15 cellular contexts compared by ENCODE assay signal in the genomic region with DNA sequence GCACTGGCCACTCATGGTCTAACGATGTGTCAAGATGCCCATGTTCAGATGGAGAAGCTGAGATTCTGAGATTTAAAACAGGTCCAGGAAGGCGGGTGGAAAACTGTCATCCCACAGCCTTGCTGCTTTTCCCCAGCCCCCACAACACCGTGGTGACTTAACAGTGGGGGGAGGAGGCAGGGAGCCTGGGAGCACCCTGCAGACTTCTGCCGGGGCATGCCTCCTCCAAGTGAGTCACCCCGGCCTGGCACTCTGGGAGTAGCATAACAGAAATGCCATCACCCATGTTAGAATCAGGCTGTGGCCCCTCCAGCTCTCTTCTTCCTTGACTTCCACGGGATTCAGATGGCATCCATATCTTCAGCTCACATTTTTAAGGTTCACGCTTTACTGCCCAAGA.
"Had no signal": no experiment of that assay in that cellular context is flagged by ENCODE, and none has a peak within 500 bp of the region (broad histone marks: within the 10 kb centered on the region; RNA-seq: fewer than 3 reads in every experiment).

No MANE protein-coding gene starts in this region.

- H3K9me3 ChIP-seq: gastroesophageal sphincter, left lung, mucosa of descending colon, pancreas, thoracic aorta had no signal

- H3K27me3 Mint-ChIP-seq: activated naive CD8-positive, alpha-beta T cell treated with anti-CD3 and anti-CD28 coated beads, Interleukin-2, amount 10 ng/mL, durations not matched to agents 7 days and 5 days; effector memory CD8-positive, alpha-beta T cell had no signal

- H3K4me3 Mint-ChIP-seq: activated naive CD8-positive, alpha-beta T cell treated with anti-CD3 and anti-CD28 coated beads, Interleukin-2, amount 10 ng/mL, durations not matched to agents 7 days and 5 days; activated T-helper 1 cell treated with anti-CD3 and anti-CD28 coated beads, Interleukin-12 subunit alpha, Interleukin-12 subunit beta, Interleukin-2, Interleukin-4 antibody, amounts not matched to agents 30 ng/mL and 10 ng/mL and 1 ng/mL, durations not matched to agents 14 hours and 24 hours and 36 hours; effector memory CD8-positive, alpha-beta T cell; naive thymus-derived CD4-positive, alpha-beta T cell had no signal

- H3K36me3 ChIP-seq: gastroesophageal sphincter, left lung, pancreas, thoracic aorta had no signal

- H3K4me1 Mint-ChIP-seq: activated naive CD8-positive, alpha-beta T cell treated with anti-CD3 and anti-CD28 coated beads, Interleukin-2, amount 10 ng/mL, durations not matched to agents 7 days and 5 days; naive thymus-derived CD4-positive, alpha-beta T cell had no signal

- H3K9me3 Mint-ChIP-seq: activated T-helper 1 cell treated with anti-CD3 and anti-CD28 coated beads, Interleukin-12 subunit alpha, Interleukin-12 subunit beta, Interleukin-2, Interleukin-4 antibody, amounts not matched to agents 30 ng/mL and 10 ng/mL and 1 ng/mL, durations not matched to agents 14 hours and 24 hours and 36 hours had no signal

- H3K4me3 ChIP-seq: gastroesophageal sphincter, left lung, mucosa of descending colon, pancreas, thoracic aorta had no signal

- H3K4me1 ChIP-seq: gastroesophageal sphincter, left lung, pancreas had no signal

- H3K27ac ChIP-seq: gastroesophageal sphincter, left lung, pancreas, thoracic aorta had no signal

- H3K27ac Mint-ChIP-seq: activated naive CD8-positive, alpha-beta T cell treated with anti-CD3 and anti-CD28 coated beads, Interleukin-2, amount 10 ng/mL, durations not matched to agents 7 days and 5 days; activated T-helper 1 cell treated with anti-CD3 and anti-CD28 coated beads, Interleukin-12 subunit alpha, Interleukin-12 subunit beta, Interleukin-2, Interleukin-4 antibody, amounts not matched to agents 30 ng/mL and 10 ng/mL and 1 ng/mL, durations not matched to agents 14 hours and 24 hours and 36 hours; effector memory CD8-positive, alpha-beta T cell; naive thymus-derived CD4-positive, alpha-beta T cell had no signal

- DNase-seq: activated CD4-positive, alpha-beta T cell treated with anti-CD3 and anti-CD28 coated beads, Interleukin-2, amount 50 U/mL, for 1 hour; activated naive CD8-positive, alpha-beta T cell treated with anti-CD3 and anti-CD28 coated beads, Interleukin-2, amount 10 ng/mL, durations not matched to agents 7 days and 5 days; anterior cingulate cortex; dermis blood vessel endothelial cell; effector memory CD8-positive, alpha-beta T cell; left lung; mucosa of descending colon; naive thymus-derived CD4-positive, alpha-beta T cell; pancreas; stimulated activated CD4-positive, alpha-beta T cell treated with anti-CD3 and anti-CD28 coated beads, Interleukin-12 subunit alpha, Interleukin-12 subunit beta, amount 100 ng/mL, for 4 hours; stimulated activated CD4-positive, alpha-beta T cell treated with anti-CD3 and anti-CD28 coated beads, Interleukin-2, amount 100 ng/mL, for 24 hours had no signal

- ATAC-seq: activated CD4-positive, CD25-positive, alpha-beta regulatory T cell treated with anti-CD3 and anti-CD28 coated beads, Interleukin-2, amount 50 U/mL, for 24 hours; effector memory CD8-positive, alpha-beta T cell; gastroesophageal sphincter; left lung; mucosa of descending colon; naive thymus-derived CD4-positive, alpha-beta T cell; pancreas had no signal

- H3K27me3 ChIP-seq: pancreas had no signal

- H3K36me3 Mint-ChIP-seq: activated naive CD8-positive, alpha-beta T cell treated with anti-CD3 and anti-CD28 coated beads, Interleukin-2, amount 10 ng/mL, durations not matched to agents 7 days and 5 days; naive thymus-derived CD4-positive, alpha-beta T cell had no signal
